Comparison of ENCODE assay signal across 24 cellular contexts in the genomic region with DNA sequence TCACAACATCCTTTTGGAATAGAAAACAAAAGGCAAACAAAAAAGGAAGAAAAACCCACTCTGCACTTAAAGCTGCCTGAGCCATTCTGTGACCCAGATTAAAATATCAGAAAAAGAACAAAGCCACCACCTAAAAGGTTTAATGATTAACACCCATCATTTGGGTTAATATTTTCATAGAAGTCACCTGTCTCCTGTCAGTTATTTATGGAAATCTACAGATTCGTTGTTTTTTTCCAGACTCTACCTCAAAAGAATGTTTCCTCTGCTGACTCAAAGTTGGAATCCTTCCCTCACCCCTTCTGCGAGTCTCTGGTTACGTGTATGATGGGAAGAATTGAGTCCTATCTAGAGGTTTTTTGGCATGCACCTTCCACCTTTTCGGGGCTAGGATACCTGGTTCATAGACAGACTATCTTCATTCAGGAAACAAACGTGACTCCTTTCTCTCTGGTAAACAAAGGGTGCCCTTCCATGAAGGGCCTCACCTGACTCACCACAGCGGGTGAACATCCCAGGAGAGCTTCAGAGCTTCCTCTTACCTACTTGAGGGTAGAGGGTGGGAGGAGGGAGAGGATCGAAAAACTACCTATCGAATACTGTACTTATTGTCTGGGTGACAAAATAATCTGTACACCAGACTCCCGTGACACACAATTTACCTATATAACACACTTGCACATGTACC. TPM values are rescaled to one million over a fixed set of nuclear protein-coding genes. Genes with fewer than 3 reads are reported as not detected.
DNase-seq lines count a peak whose midpoint lies in the region; ATAC-seq, FAIRE-seq and TF ChIP-seq lines count a peak whose summit lies in the region.
"Had no signal": no experiment of that assay in that cellular context is flagged by ENCODE, and none has a peak within 500 bp of the region (broad histone marks: within the 10 kb centered on the region; RNA-seq: fewer than 3 reads in every experiment).

No MANE protein-coding gene starts in this region.

- no peak for ATAC-seq in GM18517 (IDR thresholded peaks at IDR 0.05; ENCODE audit: unreplicated experiment)
- ATAC-seq: activated CD8-positive, alpha-beta memory T cell treated with anti-CD3 and anti-CD28 coated beads, Interleukin-2, amount 10 ng/mL, durations not matched to agents 7 days and 5 days; activated T-helper 17 cell treated with anti-CD3 and anti-CD28 coated beads, Interleukin-2, amount 50 U/mL, for 72 hours; Right ventricle myocardium inferior had no signal

- TF ChIP-seq CTCF in hepatocyte (IDR thresholded peaks at IDR 0.05; ENCODE audit: poor library complexity) = no peak

- peak overlapping the region; percentile 38 for H3K4me2 ChIP-seq in hepatocyte

- no peaks in the 10 kb centered on the region for H3K27me3 Mint-ChIP-seq in T-helper 2 cell treated with Interferon-gamma antibody and Interleukin-4, amounts not matched to agents 5 μg/mL and 100 μg/mL, for 36 hours (ENCODE audit: low read depth)
- H3K27me3 Mint-ChIP-seq: activated CD4-positive, alpha-beta T cell treated with anti-CD3 and anti-CD28 coated beads, Interleukin-2, amount 10 ng/mL, durations not matched to agents 24 days and 14 days; activated CD8-positive, alpha-beta memory T cell treated with anti-CD3 and anti-CD28 coated beads, Interleukin-2, amount 10 ng/mL, durations not matched to agents 7 days and 5 days; activated naive CD8-positive, alpha-beta T cell treated with anti-CD3 and anti-CD28 coated beads for 36 hours; activated T-helper 17 cell treated with anti-CD3 and anti-CD28 coated beads, Interleukin-2, amount 50 U/mL, for 72 hours had no signal

- no peaks in the 10 kb centered on the region for H3K36me3 ChIP-seq in hepatocyte (replicated peaks; ENCODE audit: insufficient read depth, low read depth)
- H3K36me3 ChIP-seq: BE2C, left ventricle myocardium inferior, neutrophil had no signal

- H3K79me2 ChIP-seq in hepatocyte = no peaks in the 10 kb centered on the region

- H3K4me3 Mint-ChIP-seq in T-helper 2 cell treated with Interferon-gamma antibody and Interleukin-4, amounts not matched to agents 5 μg/mL and 100 μg/mL, for 36 hours = no peak overlapping the region
- H3K4me3 Mint-ChIP-seq: activated CD4-positive, alpha-beta T cell treated with anti-CD3 and anti-CD28 coated beads, Interleukin-2, amount 10 ng/mL, durations not matched to agents 24 days and 14 days; activated CD8-positive, alpha-beta memory T cell treated with anti-CD3 and anti-CD28 coated beads, Interleukin-2, amount 10 ng/mL, durations not matched to agents 7 days and 5 days; activated naive CD8-positive, alpha-beta T cell treated with anti-CD3 and anti-CD28 coated beads for 36 hours; activated T-helper 17 cell treated with anti-CD3 and anti-CD28 coated beads, Interleukin-2, amount 50 U/mL, for 72 hours had no signal

- H3K4me3 ChIP-seq in hepatocyte = no peak overlapping the region
- H3K4me3 ChIP-seq: left ventricle myocardium inferior had no signal

- H3K4me1 Mint-ChIP-seq in T-helper 2 cell treated with Interferon-gamma antibody and Interleukin-4, amounts not matched to agents 5 μg/mL and 100 μg/mL, for 36 hours (ENCODE audit: low read depth) = no peaks in the 10 kb centered on the region

- H4K20me1 ChIP-seq in hepatocyte (ENCODE audit: insufficient read depth, poor library complexity, severe bottlenecking) = no peaks in the 10 kb centered on the region

- no peaks in the 10 kb centered on the region for H3K27me3 ChIP-seq in hepatocyte
- H3K27me3 ChIP-seq: BE2C, neutrophil had no signal

- H3K4me1 ChIP-seq in hepatocyte (ENCODE audit: insufficient read depth) = no peaks in the 10 kb centered on the region

- DNase-seq in NCI-H510A treated with DMSO at 0.1 percent for 48 hours (lab: John Stamatoyannopoulos, UW) (peak; percentile 6), NCI-H510A (lab: John Stamatoyannopoulos, UW) (no peak), NCI-H526 (lab: John Stamatoyannopoulos, UW) (peak; percentile 40 to 64), hepatocyte (ENCODE audit: low spot score) (peak; percentile 29), urothelium cell line (ENCODE audit: low spot score) (peak; percentile 0), NAMALWA (ENCODE audit: low spot score) (no peak)
- no peak for DNase-seq in T-helper 2 cell treated with Interferon-gamma antibody and Interleukin-4, amounts not matched to agents 5 μg/mL and 100 μg/mL, for 36 hours (ENCODE audit: low spot score)
- DNase-seq: activated CD4-positive, alpha-beta T cell treated with anti-CD3 and anti-CD28 coated beads, Interleukin-2, amount 10 ng/mL, durations not matched to agents 24 days and 14 days; activated CD8-positive, alpha-beta memory T cell treated with anti-CD3 and anti-CD28 coated beads, Interleukin-2, amount 10 ng/mL, durations not matched to agents 7 days and 5 days; activated naive CD8-positive, alpha-beta T cell treated with anti-CD3 and anti-CD28 coated beads for 36 hours; BE2C; COR-L47; EL; IMR-90; left ventricle myocardium inferior; MM.1S; NCI-H187; NCI-H524 treated with DMSO at 0.1 percent for 48 hours; retina had no signal

- H3K9me2 ChIP-seq in hepatocyte (replicated peaks; ENCODE audit: insufficient read depth) = no peaks in the 10 kb centered on the region

- 58% methylated on average over 9 of the region's 9 CpGs for WGBS in hepatocyte (ENCODE audit: low lambda C conversion rate, missing lambda C conversion rate)

- no peaks in the 10 kb centered on the region for H3K9me3 ChIP-seq in hepatocyte (ENCODE audit: low read depth)
- H3K9me3 ChIP-seq: BE2C, left ventricle myocardium inferior, neutrophil had no signal

- peak overlapping the region; percentile 82 for H3K27ac ChIP-seq in hepatocyte
- H3K27ac ChIP-seq: left ventricle myocardium inferior, neutrophil had no signal

- no peak overlapping the region for H2AFZ ChIP-seq in hepatocyte

- peaks cover 2% of the 10 kb centered on the region for H3K36me3 Mint-ChIP-seq in T-helper 2 cell treated with Interferon-gamma antibody and Interleukin-4, amounts not matched to agents 5 μg/mL and 100 μg/mL, for 36 hours (ENCODE audit: low read depth)

- no peak for FAIRE-seq in urothelium cell line (lab: Jason Lieb, UNC)
- FAIRE-seq: A204.1 had no signal

- H3K27ac Mint-ChIP-seq in T-helper 2 cell treated with Interferon-gamma antibody and Interleukin-4, amounts not matched to agents 5 μg/mL and 100 μg/mL, for 36 hours = no peak overlapping the region
- H3K27ac Mint-ChIP-seq: activated CD4-positive, alpha-beta T cell treated with anti-CD3 and anti-CD28 coated beads, Interleukin-2, amount 10 ng/mL, durations not matched to agents 24 days and 14 days; activated CD8-positive, alpha-beta memory T cell treated with anti-CD3 and anti-CD28 coated beads, Interleukin-2, amount 10 ng/mL, durations not matched to agents 7 days and 5 days; activated naive CD8-positive, alpha-beta T cell treated with anti-CD3 and anti-CD28 coated beads for 36 hours; activated T-helper 17 cell treated with anti-CD3 and anti-CD28 coated beads, Interleukin-2, amount 50 U/mL, for 72 hours had no signal

- H3K9me3 Mint-ChIP-seq in T-helper 2 cell treated with Interferon-gamma antibody and Interleukin-4, amounts not matched to agents 5 μg/mL and 100 μg/mL, for 36 hours = no peaks in the 10 kb centered on the region
- H3K9me3 Mint-ChIP-seq: activated CD4-positive, alpha-beta T cell treated with anti-CD3 and anti-CD28 coated beads, Interleukin-2, amount 10 ng/mL, durations not matched to agents 24 days and 14 days; activated naive CD8-positive, alpha-beta T cell treated with anti-CD3 and anti-CD28 coated beads for 36 hours; activated T-helper 17 cell treated with anti-CD3 and anti-CD28 coated beads, Interleukin-2, amount 50 U/mL, for 72 hours had no signal

RNA-seq across cellular contexts. Expression of a gene that starts 19.6 kb away (rescaled TPM):
- 10.5 and 11.1 TPM in 2 replicates for total RNA-seq in hepatocyte
- 6.8 and 7.7 TPM in 2 replicates for polyA plus RNA-seq in hepatocyte

RNA-seq across cellular contexts. Expression of a gene that starts 53.8 kb away (rescaled TPM):
- 30.5 and 37.4 TPM in 2 replicates for total RNA-seq in hepatocyte
- polyA plus RNA-seq in hepatocyte = 22.7 and 32.6 TPM in 2 replicates

Comparison
In these comparisons a context has a peak if more than half of its experiments do, and no peak if none do; other contexts are left out.
1. DNase-seq: peak in NCI-H510A treated with DMSO at 0.1 percent for 48 hours (single experiment), NCI-H526 (2 of 2), hepatocyte (single experiment) and urothelium cell line (single experiment); none in NCI-H510A (single experiment), T-helper 2 cell treated with Interferon-gamma antibody and Interleukin-4, amounts not matched to agents 5 μg/mL and 100 μg/mL, for 36 hours (single experiment) and NAMALWA (single experiment).